Comparison of ENCODE assay signal across 31 cellular contexts in genomic region chr10:54682554-54682953, GRCh38.
DNase-seq lines count a peak whose midpoint lies in the region; ATAC-seq and TF ChIP-seq lines count a peak whose summit lies in the region.
"Had no signal": no experiment of that assay in that cellular context is flagged by ENCODE, and none has a peak within 500 bp of the region (broad histone marks: within the 10 kb centered on the region; RNA-seq: fewer than 3 reads in every experiment).

No MANE protein-coding gene starts in this region.

- no peaks in the 10 kb centered on the region for H4K20me1 ChIP-seq in SK-N-SH (ENCODE audit: insufficient read depth)
- H4K20me1 ChIP-seq in PC-3 (ENCODE audit: low read length), result no peaks in the 10 kb centered on the region
- H4K20me1 ChIP-seq: BLaER1; BLaER1 treated with 17β-estradiol and CSF1 and Interleukin-3, amounts not matched to agents 10 nM and 100 nM had no signal

- TF ChIP-seq CTCF in SK-N-SH (IDR thresholded peaks at IDR 0.05) (no peak), PC-3 (conservative IDR thresholded peaks at IDR 0.05; ENCODE audit: low read depth, low read length) (no peak), retinal pigment epithelial cell (conservative IDR thresholded peaks at IDR 0.05; ENCODE audit: low read depth, low read length) (no peak)

- no peak for TF ChIP-seq EP300 in SK-N-SH (IDR thresholded peaks at IDR 0.05; ENCODE audit: borderline replicate concordance in 1 of 2, low read depth in 1 of 2, low read length in 1 of 2)

- H3K9ac ChIP-seq in SK-N-SH (no peak overlapping the region), PC-3 (ENCODE audit: low read length) (no peak overlapping the region)
- H3K9ac ChIP-seq: BLaER1; BLaER1 treated with 17β-estradiol and CSF1 and Interleukin-3, amounts not matched to agents 10 nM and 100 nM had no signal

- H3K4me2 ChIP-seq in SK-N-SH, result no peak overlapping the region
- no peak overlapping the region for H3K4me2 ChIP-seq in PC-3 (ENCODE audit: low read length)
- H3K4me2 ChIP-seq: A549; BLaER1; BLaER1 treated with 17β-estradiol and CSF1 and Interleukin-3, amounts not matched to agents 10 nM and 100 nM had no signal

- 6% methylated on average over 1 of the region's 1 CpG for WGBS in SK-N-SH (ENCODE audit: low lambda C conversion rate)

- H3K36me3 ChIP-seq in SK-N-SH (replicated peaks in 1 of 2; ENCODE audit: control insufficient read depth in 1 of 2, insufficient read depth in 2 of 2, low read length in 1 of 2) (no peaks in the 10 kb centered on the region), PC-3 (ENCODE audit: low read depth, low read length) (no peaks in the 10 kb centered on the region)
- H3K36me3 ChIP-seq: BE2C; BLaER1; BLaER1 treated with 17β-estradiol and CSF1 and Interleukin-3, amounts not matched to agents 10 nM and 100 nM had no signal

- no peaks in the 10 kb centered on the region for H3K9me3 ChIP-seq in SK-N-SH
- 0 out of 2 replicates have a peak, but pooled peaks cover 15% of the 10 kb centered on the region for H3K9me3 ChIP-seq in PC-3 (ENCODE audit: low read length)
- H3K9me3 ChIP-seq: A549; BE2C; BLaER1; BLaER1 treated with 17β-estradiol and CSF1 and Interleukin-3, amounts not matched to agents 10 nM and 100 nM; Caco-2 had no signal

- CTCF ChIA-PET in SK-N-SH (lab: Yijun Ruan, JAX), result no interaction called here
- CTCF ChIA-PET in PC-3 (lab: Charles Lee), result interaction anchor here (1.1 kb wide), 1 partner anchor 119 kb away, joined by 3 read pairs; the partner anchor contains the start of gene PCDH15

- intact Hi-C loops in PC-3 (cut with micrococcal nuclease) (no loop called here), left cardiac atrium (cut with DNase I) (no loop called here)

- POLR2A ChIA-PET in SK-N-SH (lab: Yijun Ruan, JAX) (no interaction called here), PC-3 (lab: Charles Lee; ENCODE audit: unreplicated experiment) (interaction anchor here (0.6 kb wide), 1 partner anchor 172 kb away, joined by 3 read pairs; no protein-coding TSS in a partner anchor)

- no peak for TF ChIP-seq RAD21 in SK-N-SH (IDR thresholded peaks at IDR 0.05; ENCODE audit: low read length)

- H3K79me2 ChIP-seq in SK-N-SH (ENCODE audit: insufficient read depth) (no peaks in the 10 kb centered on the region), PC-3 (ENCODE audit: low read length) (no peaks in the 10 kb centered on the region)

- H3K4me3 ChIP-seq in SK-N-SH (ENCODE audit: low read depth in 2 of 2, low read length in 1 of 2) (no peak overlapping the region), PC-3 (ENCODE audit: low read length) (no peak overlapping the region), retinal pigment epithelial cell (ENCODE audit: low read length) (no peak overlapping the region)
- H3K4me3 ChIP-seq: A549; BLaER1; BLaER1 treated with 17β-estradiol and CSF1 and Interleukin-3, amounts not matched to agents 10 nM and 100 nM had no signal

- H3K4me1 ChIP-seq in SK-N-SH (ENCODE audit: control insufficient read depth in 1 of 2, insufficient read depth in 2 of 2, low read depth in 1 of 2, low read length in 1 of 2) (no peaks in the 10 kb centered on the region), PC-3 (ENCODE audit: insufficient read depth, low read length) (no peaks in the 10 kb centered on the region)
- H3K4me1 ChIP-seq: A549; BE2C; BLaER1; BLaER1 treated with 17β-estradiol and CSF1 and Interleukin-3, amounts not matched to agents 10 nM and 100 nM had no signal

- H2AFZ ChIP-seq in SK-N-SH (ENCODE audit: low read depth), result no peak overlapping the region
- no peak overlapping the region for H2AFZ ChIP-seq in PC-3 (ENCODE audit: low read length)

- DNase-seq in SK-N-SH (no peak), PC-3 (no peak), retinal pigment epithelial cell (ENCODE audit: low read depth) (peak; percentile 41), left cardiac atrium (no peak), DMS53 treated with DMSO at 0.1 percent for 48 hours (lab: John Stamatoyannopoulos, UW; ENCODE audit: unreplicated experiment) (no peak)
- DNase-seq: 8988T; ACHN; AML-193; BE2C; C1 segment of cervical spinal cord; Calu3; CD4-positive, alpha-beta memory T cell; CD4-positive, alpha-beta T cell; CD4-positive, CD25-positive, alpha-beta regulatory T cell; CD8-positive, alpha-beta memory T cell; CD8-positive, alpha-beta T cell; COR-L47; DMS 273 treated with DMSO at 0.1 percent for 48 hours; DMS153; DMS53; DMS79; DMS79 treated with DMSO at 0.1 percent for 48 hours; DND-41; EL had no signal

- H3K27ac ChIP-seq in SK-N-SH (ENCODE audit: low read depth in 2 of 2, low read length in 1 of 2) (no peak overlapping the region), PC-3 (ENCODE audit: low read length) (no peak overlapping the region)
- H3K27ac ChIP-seq: 22Rv1; A549; BLaER1; BLaER1 treated with 17β-estradiol and CSF1 and Interleukin-3, amounts not matched to agents 10 nM and 100 nM; C4-2B had no signal

- H3K27me3 ChIP-seq in SK-N-SH (ENCODE audit: insufficient read depth) (no peaks in the 10 kb centered on the region), PC-3 (ENCODE audit: low read length) (no peaks in the 10 kb centered on the region)
- H3K27me3 ChIP-seq: BE2C; BLaER1; BLaER1 treated with 17β-estradiol and CSF1 and Interleukin-3, amounts not matched to agents 10 nM and 100 nM had no signal

- no TSS peak for BruUV-seq in PC-3 (replicated peaks; lab: Mats Ljungman, UMichigan)

- ATAC-seq in SK-N-SH treated with all-trans-retinoic acid at 6 μM for 48 hours (no peak), PC-3 (peak; percentile 69), left cardiac atrium (no peak)
- ATAC-seq: A549; CD8-positive, alpha-beta T cell had no signal

- H3F3A ChIP-seq in SK-N-SH (replicated peaks; ENCODE audit: insufficient read depth) (no peaks in the 10 kb centered on the region), PC-3 (ENCODE audit: low read length, unreplicated experiment) (no peaks in the 10 kb centered on the region)

- H3K9me2 ChIP-seq in SK-N-SH (no peaks in the 10 kb centered on the region), PC-3 (replicated peaks; ENCODE audit: low read length) (no peaks in the 10 kb centered on the region)

TF ChIP-seq in SK-N-SH treated with all-trans-retinoic acid at 6 μM for 48 hours, 23 proteins besides CTCF, POLR2A, EP300 and RAD21:
- TF ChIP-seq ISL1 (CRISPR knock-in tag; IDR thresholded peaks at IDR 0.05) (peak; percentile 94), TCF4 (CRISPR knock-in tag; IDR thresholded peaks at IDR 0.05; ENCODE audit: borderline replicate concordance) (0 out of 2 replicates have a peak, but pooled peaks have one; percentile 14), CREB5 (CRISPR knock-in tag; IDR thresholded peaks at IDR 0.05; ENCODE audit: low read depth) (0 out of 2 replicates have a peak, but pooled peaks have one; percentile 44), CSDC2 (CRISPR knock-in tag; IDR thresholded peaks at IDR 0.05) (no peak)

TF ChIP-seq in SK-N-SH, 30 proteins besides CTCF, POLR2A, EP300 and RAD21:
- no peak for TF ChIP-seq GATA2 (CRISPR knock-in tag; IDR thresholded peaks at IDR 0.05)
- no peak for TF ChIP-seq TAF1 (IDR thresholded peaks at IDR 0.05; ENCODE audit: borderline replicate concordance, low read depth, low read length)
